In the genomic region with DNA sequence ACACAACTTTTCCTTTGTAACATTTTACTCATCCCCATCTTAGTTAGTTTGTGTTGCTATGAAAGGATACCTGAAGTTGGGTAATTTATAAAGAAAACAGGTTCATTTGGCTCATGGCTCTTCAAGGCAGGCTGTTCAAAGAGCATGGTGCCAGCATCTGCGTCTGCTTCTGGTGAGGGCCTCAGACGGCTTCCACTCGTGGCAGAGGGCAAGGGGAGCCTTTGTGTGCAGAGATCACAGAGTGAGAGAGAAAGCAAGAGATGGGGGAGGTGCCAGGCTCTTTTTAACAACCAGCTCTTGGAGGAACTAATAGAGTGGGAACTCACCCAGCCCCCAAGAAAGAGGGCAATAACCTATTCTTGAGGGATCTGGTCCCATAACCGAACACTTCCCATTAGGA, we compare ENCODE assay signal across 20 cellular contexts. TPM values are rescaled to one million over a fixed set of nuclear protein-coding genes. Genes with fewer than 3 reads are reported as not detected.
DNase-seq lines count a peak whose midpoint lies in the region; ATAC-seq, FAIRE-seq and TF ChIP-seq lines count a peak whose summit lies in the region.
"Had no signal": no experiment of that assay in that cellular context is flagged by ENCODE, and none has a peak within 500 bp of the region (broad histone marks: within the 10 kb centered on the region; RNA-seq: fewer than 3 reads in every experiment).

No MANE protein-coding gene starts in this region.

- no peak for FAIRE-seq in HepG2 (lab: Jason Lieb, UNC)
- FAIRE-seq: H54 had no signal

- H3K9me3 ChIP-seq in OCI-LY3 (ENCODE audit: insufficient read depth, low read length) (no peaks in the 10 kb centered on the region), HepG2 (ENCODE audit: low read length) (peaks cover 8% of the 10 kb centered on the region)
- H3K9me3 ChIP-seq: BLaER1 had no signal

- H3K9ac ChIP-seq in OCI-LY3 (ENCODE audit: low read length) (no peak overlapping the region), HepG2 (ENCODE audit: insufficient read depth, low read depth, low read length) (no peak overlapping the region)
- H3K9ac ChIP-seq: BLaER1 had no signal

- POLR2A ChIA-PET in HepG2 (lab: Yijun Ruan, JAX), result no interaction called here

- no TSS peak for BruUV-seq in HepG2 (replicated peaks; lab: Mats Ljungman, UMichigan)

- H3K4me3 ChIP-seq in OCI-LY3 (ENCODE audit: low read length) (peak overlapping the region; percentile 53), HepG2 (replicated peaks in 1 of 3; ENCODE audit: insufficient read depth in 1 of 3, low read depth in 2 of 3, low read length in 3 of 3) (no peak overlapping the region)
- H3K4me3 ChIP-seq: BLaER1, GM23338 had no signal

- in situ Hi-C loops in HepG2 (cut with HindIII; ENCODE audit: extremely low pct_ligation_motif_present, low pct_unique_long_range_greater_than_20kb), result loop anchor here (5.0 kb wide), 1 partner anchor 41 kb away; a partner anchor contains a TSS

- H3K79me2 ChIP-seq in OCI-LY3 (ENCODE audit: low read length) (no peaks in the 10 kb centered on the region), HepG2 (ENCODE audit: insufficient read depth, low read length) (no peaks in the 10 kb centered on the region)

- H3K4me2 ChIP-seq in OCI-LY3 (ENCODE audit: low read length) (peak overlapping the region; percentile 75), HepG2 (ENCODE audit: low read depth, low read length) (no peak overlapping the region)
- H3K4me2 ChIP-seq: BLaER1, GM23338 had no signal

- H3K4me1 ChIP-seq in OCI-LY3 (ENCODE audit: low read length), result peaks cover 14% of the 10 kb centered on the region
- H3K4me1 ChIP-seq in HepG2 (ENCODE audit: insufficient read depth, low read length), result peaks cover 47% of the 10 kb centered on the region

- CTCF ChIA-PET in HepG2 (lab: Yijun Ruan, JAX; ENCODE audit: low intra/inter-chr PET ratio, low total read pairs), result no interaction called here

- H4K20me1 ChIP-seq in OCI-LY3 (ENCODE audit: insufficient read depth, low read length) (no peaks in the 10 kb centered on the region), HepG2 (ENCODE audit: insufficient read depth, low read length) (no peaks in the 10 kb centered on the region)
- H4K20me1 ChIP-seq: BLaER1 had no signal

- peaks cover 12% of the 10 kb centered on the region; the same call in 1 of the 2 replicates for H3K27me3 ChIP-seq in OCI-LY3 (ENCODE audit: low read depth, low read length)
- H3K27me3 ChIP-seq in HepG2 (ENCODE audit: control insufficient read depth in 1 of 2, insufficient read depth in 2 of 2, low read length in 2 of 2), result 0 out of 5 replicates have a peak, but pooled peaks cover 2 to 7% of the 10 kb centered on the region in 2 experiments
- H3K27me3 ChIP-seq: BLaER1 had no signal

- TF ChIP-seq EP300 in HepG2 (IDR thresholded peaks at IDR 0.05; ENCODE audit: low read depth in 2 of 2, low read length in 2 of 2), result no peak
- no peak for TF ChIP-seq EP300 in HepG2 (CRISPR knock-in tag; IDR thresholded peaks at IDR 0.05; ENCODE audit: borderline replicate concordance)

- no peak overlapping the region for H3K27ac ChIP-seq in OCI-LY3 (ENCODE audit: low read length)
- H3K27ac ChIP-seq in HepG2 (ENCODE audit: extremely low read length, insufficient read depth, low read length), result no peak overlapping the region
- H3K27ac ChIP-seq: BLaER1, HL-60 had no signal

- H3K36me3 ChIP-seq in OCI-LY3 (replicated peaks; ENCODE audit: low read depth, low read length), result no peaks in the 10 kb centered on the region
- no peaks in the 10 kb centered on the region for H3K36me3 ChIP-seq in HepG2 (replicated peaks in 1 of 2; ENCODE audit: control insufficient read depth in 1 of 2, insufficient read depth in 2 of 2, low read length in 2 of 2)
- H3K36me3 ChIP-seq: BLaER1 had no signal

- TF ChIP-seq POLR2A in HepG2 (IDR thresholded peaks at IDR 0.05; ENCODE audit: insufficient read depth in 1 of 2, low read depth in 2 of 2, low read length in 2 of 2), result no peak

- intact Hi-C loops in HepG2 (cut with micrococcal nuclease; ENCODE audit: unreplicated experiment), result no loop called here

- DNase-seq in NCI-H82 (lab: John Stamatoyannopoulos, UW), result peak; percentile 43
- no peak for DNase-seq in NCI-H82 treated with DMSO at 0.1 percent for 48 hours (lab: John Stamatoyannopoulos, UW; ENCODE audit: unreplicated experiment)
- DNase-seq in ecto neural progenitor cell (ENCODE audit: low spot score), result peak; percentile 31
- peak; percentile 16 for DNase-seq in mesenteric fat pad (ENCODE audit: low spot score)
- DNase-seq in HepG2 (ENCODE audit: low spot score), result no peak
- DNase-seq: DMS153 had no signal

- 60% methylated on average over 4 of the region's 4 CpGs for WGBS in HepG2 (ENCODE audit: low lambda C conversion rate)

- peak overlapping the region; percentile 98; the same call in 1 of the 2 replicates for H2AFZ ChIP-seq in OCI-LY3 (ENCODE audit: low read depth, low read length)
- no peak overlapping the region for H2AFZ ChIP-seq in HepG2 (ENCODE audit: low read length)

- no peak for TF ChIP-seq RAD21 in HepG2 (CRISPR knock-in tag; IDR thresholded peaks at IDR 0.05)

- ATAC-seq in HepG2 (no peak), GM21737 (IDR thresholded peaks at IDR 0.05; ENCODE audit: unreplicated experiment) (no peak), HG02981 (IDR thresholded peaks at IDR 0.05; ENCODE audit: unreplicated experiment) (no peak)

- TF ChIP-seq CTCF in OCI-LY3 (IDR thresholded peaks at IDR 0.05; ENCODE audit: low read depth, low read length), result no peak
- TF ChIP-seq CTCF in HepG2 (CRISPR knock-in tag; IDR thresholded peaks at IDR 0.05), result no peak

TF ChIP-seq in HepG2, 621 proteins besides CTCF, POLR2A, EP300 and RAD21 (continues in another document):
- TF ChIP-seq ZNF562 (CRISPR knock-in tag; IDR thresholded peaks at IDR 0.05; ENCODE audit: borderline replicate concordance) (no peak), KAT8 (CRISPR knock-in tag; IDR thresholded peaks at IDR 0.05) (no peak), ZNF256 (CRISPR knock-in tag; conservative IDR thresholded peaks at IDR 0.05) (no peak), MAFK (conservative IDR thresholded peaks at IDR 0.05 in 1 of 2, IDR thresholded peaks at IDR 0.05 in 1 of 2; ENCODE audit: low read length in 2 of 2) (no peak)

RNA-seq across cellular contexts. Expression of a gene that starts 23.1 kb away (rescaled TPM):
- total RNA-seq in mesenteric fat pad (not detected), HepG2 (2016; rRNA removed; fragmentation: Illumina TruSeq; extraction: Trizol) (not detected in 2 replicates)
- not detected in 2 replicates for total RNA-seq in HepG2 (2016; cell fraction: cytosol; rRNA removed; fragmentation: Illumina TruSeq; extraction: Trizol; ENCODE audit: low read depth)
- not detected in 2 replicates for total RNA-seq in HepG2 (2016; cell fraction: insoluble cytoplasmic fraction; rRNA removed; fragmentation: Illumina TruSeq; extraction: Trizol)
- not detected in 2 replicates for total RNA-seq in HepG2 (2016; cell fraction: membrane; rRNA removed; fragmentation: Illumina TruSeq; extraction: Trizol)
- total RNA-seq in HepG2 (2016; cell fraction: nucleus; rRNA removed; fragmentation: Illumina TruSeq; extraction: Trizol), result not detected in 2 replicates
- 0.01 and 0.07 TPM in 2 replicates for polyA plus RNA-seq in HepG2 (2011; rRNA removed)
- not detected in 2 replicates for polyA plus RNA-seq in HepG2 (2011; cell fraction: cytosol; rRNA removed)
- polyA plus RNA-seq in HepG2 (2011; cell fraction: nucleus; rRNA removed), result not detected in 2 replicates
- polyA plus RNA-seq in HepG2 (2012), result not detected in 2 replicates
- not detected in 2 replicates for polyA plus RNA-seq in HepG2 (2016; cell fraction: cytosol; fragmentation: Illumina TruSeq; extraction: Trizol; ENCODE audit: low read depth)
- polyA plus RNA-seq in HepG2 (2016; cell fraction: insoluble cytoplasmic fraction; fragmentation: Illumina TruSeq; extraction: Trizol; ENCODE audit: low read depth), result not detected in 2 replicates
- polyA plus RNA-seq in HepG2 (2016; cell fraction: membrane; fragmentation: Illumina TruSeq; extraction: Trizol; ENCODE audit: low read depth), result not detected in 2 replicates
- not detected in 2 replicates for polyA plus RNA-seq in HepG2 (2016; cell fraction: nucleus; fragmentation: Illumina TruSeq; extraction: Trizol; ENCODE audit: insufficient read depth, low read depth)
- 0.16 TPM in 1 of 2 replicates, not detected in the other for polyA minus RNA-seq in HepG2 (2011; rRNA and poly(A)+ RNA removed; ENCODE audit: low replicate concordance)
- not detected in 2 replicates for polyA minus RNA-seq in HepG2 (2011; cell fraction: cytosol; rRNA and poly(A)+ RNA removed)
- polyA minus RNA-seq in HepG2 (2011; cell fraction: nucleus; rRNA and poly(A)+ RNA removed), result not detected in 2 replicates
- total RNA-seq: A673; CD4-positive, alpha-beta memory T cell; Daoy; GM23338; HT1080; IMR-90 had no signal
- polyA plus RNA-seq: AG04450; CD14-positive monocyte; CD4-positive, alpha-beta memory T cell; GM23338; IMR-90 had no signal

RNA-seq across cellular contexts. Expression of a gene that starts 39.0 kb away (rescaled TPM):
- not detected for total RNA-seq in mesenteric fat pad
- 0.04 TPM in 1 of 2 replicates, not detected in the other for total RNA-seq in HepG2 (2016; rRNA removed; fragmentation: Illumina TruSeq; extraction: Trizol)
- not detected in 2 replicates for total RNA-seq in HepG2 (2016; cell fraction: cytosol; rRNA removed; fragmentation: Illumina TruSeq; extraction: Trizol; ENCODE audit: low read depth)
- total RNA-seq in HepG2 (2016; cell fraction: insoluble cytoplasmic fraction; rRNA removed; fragmentation: Illumina TruSeq; extraction: Trizol), result not detected in 2 replicates
- not detected in 2 replicates for total RNA-seq in HepG2 (2016; cell fraction: membrane; rRNA removed; fragmentation: Illumina TruSeq; extraction: Trizol)
- total RNA-seq in HepG2 (2016; cell fraction: nucleus; rRNA removed; fragmentation: Illumina TruSeq; extraction: Trizol), result not detected in 2 replicates
- polyA plus RNA-seq in HepG2 (2011; rRNA removed), result 0.21 and 0.29 TPM in 2 replicates
- 0.11 and 0.14 TPM in 2 replicates for polyA plus RNA-seq in HepG2 (2011; cell fraction: cytosol; rRNA removed)
- polyA plus RNA-seq in HepG2 (2011; cell fraction: nucleus; rRNA removed), result 0.78 and 1.4 TPM in 2 replicates
- polyA plus RNA-seq in HepG2 (2012), result 0.16 and 0.30 TPM in 2 replicates
- not detected in 2 replicates for polyA plus RNA-seq in HepG2 (2016; cell fraction: cytosol; fragmentation: Illumina TruSeq; extraction: Trizol; ENCODE audit: low read depth)
- not detected in 2 replicates for polyA plus RNA-seq in HepG2 (2016; cell fraction: insoluble cytoplasmic fraction; fragmentation: Illumina TruSeq; extraction: Trizol; ENCODE audit: low read depth)
- not detected in 2 replicates for polyA plus RNA-seq in HepG2 (2016; cell fraction: membrane; fragmentation: Illumina TruSeq; extraction: Trizol; ENCODE audit: low read depth)
- polyA plus RNA-seq in HepG2 (2016; cell fraction: nucleus; fragmentation: Illumina TruSeq; extraction: Trizol; ENCODE audit: insufficient read depth, low read depth), result 0.13 TPM in 1 of 2 replicates, not detected in the other
- 0.18 TPM in 1 of 2 replicates, not detected in the other for polyA minus RNA-seq in HepG2 (2011; rRNA and poly(A)+ RNA removed; ENCODE audit: low replicate concordance)
- not detected in 2 replicates for polyA minus RNA-seq in HepG2 (2011; cell fraction: cytosol; rRNA and poly(A)+ RNA removed)
- polyA minus RNA-seq in HepG2 (2011; cell fraction: nucleus; rRNA and poly(A)+ RNA removed), result 0.13 TPM in 1 of 2 replicates, not detected in the other
- total RNA-seq: A673; CD4-positive, alpha-beta memory T cell; Daoy; HT1080; IMR-90 had no signal
- polyA plus RNA-seq: AG04450; CD14-positive monocyte; CD4-positive, alpha-beta memory T cell; IMR-90 had no signal

Comparison
In these comparisons a context has a peak if more than half of its experiments do, and no peak if none do; other contexts are left out.
1. DNase-seq: peak in NCI-H82 (single experiment), ecto neural progenitor cell (single experiment) and mesenteric fat pad (single experiment); none in NCI-H82 treated with DMSO at 0.1 percent for 48 hours (single experiment) and HepG2 (single experiment).